27 cellular contexts compared by ENCODE assay signal in genomic region chr14:75602527-75602926, GRCh38.
"Had no signal": no experiment of that assay in that cellular context is flagged by ENCODE, and none has a peak within 500 bp of the region (broad histone marks: within the 10 kb centered on the region; RNA-seq: fewer than 3 reads in every experiment).

No MANE protein-coding gene starts in this region.

- H3K27me3 Mint-ChIP-seq: activated CD8-positive, alpha-beta T cell treated with anti-CD3 and anti-CD28 coated beads for 36 hours; activated naive CD4-positive, alpha-beta T cell treated with anti-CD3 and anti-CD28 coated beads, Interleukin-2, amount 10 ng/mL, durations not matched to agents 7 days and 5 days had no signal

- H3K9me3 Mint-ChIP-seq: T-helper 2 cell treated with Interferon-gamma antibody and Interleukin-4, amounts not matched to agents 5 μg/mL and 100 μg/mL, for 36 hours had no signal

- H3K4me1 ChIP-seq: SJCRH30 had no signal

- H3K4me1 Mint-ChIP-seq: activated naive CD4-positive, alpha-beta T cell treated with anti-CD3 and anti-CD28 coated beads, Interleukin-2, amount 10 ng/mL, durations not matched to agents 7 days and 5 days; activated naive CD8-positive, alpha-beta T cell treated with anti-CD3 and anti-CD28 coated beads for 36 hours had no signal

- H3K9me3 ChIP-seq: Peyer's patch, SJCRH30, SK-N-SH had no signal

- H3K27ac ChIP-seq: brain microvascular endothelial cell, cardiac muscle cell, RWPE1, SJCRH30 had no signal

- ATAC-seq: activated CD4-positive, CD25-positive, alpha-beta regulatory T cell treated with anti-CD3 and anti-CD28 coated beads, Interleukin-2, amount 50 U/mL, for 24 hours; activated CD8-positive, alpha-beta T cell treated with anti-CD3 and anti-CD28 coated beads for 36 hours; activated T-cell treated with anti-CD3 and anti-CD28 coated beads, Interleukin-2, amount 50 U/mL, for 72 hours had no signal

- H3K27ac Mint-ChIP-seq: activated CD8-positive, alpha-beta T cell treated with anti-CD3 and anti-CD28 coated beads for 36 hours; activated naive CD4-positive, alpha-beta T cell treated with anti-CD3 and anti-CD28 coated beads, Interleukin-2, amount 10 ng/mL, durations not matched to agents 7 days and 5 days; activated naive CD8-positive, alpha-beta T cell treated with anti-CD3 and anti-CD28 coated beads for 36 hours; activated T-cell treated with anti-CD3 and anti-CD28 coated beads, Interleukin-2, amount 50 U/mL, for 72 hours; activated T-helper 2 cell treated with anti-CD3 and anti-CD28 coated beads, Interferon-gamma antibody, Interleukin-2, Interleukin-4, amounts not matched to agents 10 μg/mL and 5 μg/mL and 100 μg/mL, durations not matched to agents 14 hours and 24 hours and 36 hours; T-helper 2 cell treated with Interferon-gamma antibody and Interleukin-4, amounts not matched to agents 5 μg/mL and 100 μg/mL, for 36 hours had no signal

- H3K4me3 Mint-ChIP-seq: activated CD8-positive, alpha-beta T cell treated with anti-CD3 and anti-CD28 coated beads for 36 hours; activated naive CD4-positive, alpha-beta T cell treated with anti-CD3 and anti-CD28 coated beads, Interleukin-2, amount 10 ng/mL, durations not matched to agents 7 days and 5 days; activated naive CD8-positive, alpha-beta T cell treated with anti-CD3 and anti-CD28 coated beads for 36 hours; activated T-cell treated with anti-CD3 and anti-CD28 coated beads, Interleukin-2, amount 50 U/mL, for 72 hours; T-helper 2 cell treated with Interferon-gamma antibody and Interleukin-4, amounts not matched to agents 5 μg/mL and 100 μg/mL, for 36 hours had no signal

- H3K27me3 ChIP-seq: brain microvascular endothelial cell, cardiac muscle cell, Peyer's patch, SJCRH30 had no signal

- H3K36me3 Mint-ChIP-seq: activated naive CD4-positive, alpha-beta T cell treated with anti-CD3 and anti-CD28 coated beads, Interleukin-2, amount 10 ng/mL, durations not matched to agents 7 days and 5 days had no signal

- H3K36me3 ChIP-seq: brain microvascular endothelial cell, cardiac muscle cell, Peyer's patch, SJCRH30 had no signal

- DNase-seq: activated CD4-positive, alpha-beta T cell treated with anti-CD3 and anti-CD28 coated beads for 4 hours; activated CD8-positive, alpha-beta memory T cell treated with anti-CD3 and anti-CD28 coated beads, Interleukin-2, amount 50 U/mL, for 4 hours; activated CD8-positive, alpha-beta T cell treated with anti-CD3 and anti-CD28 coated beads for 36 hours; activated gamma-delta T cell treated with Interleukin-2 at 50 U/mL for 16 hours; activated naive CD4-positive, alpha-beta T cell treated with anti-CD3 and anti-CD28 coated beads, Interleukin-2, amount 10 ng/mL, durations not matched to agents 7 days and 5 days; activated naive CD8-positive, alpha-beta T cell treated with anti-CD3 and anti-CD28 coated beads for 36 hours; activated T-cell treated with anti-CD3 and anti-CD28 coated beads, Interleukin-2, amount 50 U/mL, for 72 hours; brain microvascular endothelial cell; cerebellar nuclear complex; Kasumi-1; KBM-7; NCI-H2029; NCI-H2107; NCI-H345; NCI-H510A; NCI-H69; NK-92 treated with Interleukin-12 subunit alpha and Interleukin-12 subunit beta, amount 100 ng/mL, for 24 hours; Peyer's patch; Right ventricle myocardium superior; SJCRH30; SK-N-SH; SW 1271 had no signal

- H3K4me3 ChIP-seq: cardiac muscle cell, Peyer's patch, SJCRH30 had no signal
